10 cellular contexts compared by ENCODE assay signal in genomic region chr7:31954500-31954899, GRCh38.
"Had no signal": no experiment of that assay in that cellular context is flagged by ENCODE, and none has a peak within 500 bp of the region (broad histone marks: within the 10 kb centered on the region; RNA-seq: fewer than 3 reads in every experiment).

No MANE protein-coding gene starts in this region.

- H3K4me3 ChIP-seq: GM23338, K562 had no signal

- H3K27ac ChIP-seq: HL-60 had no signal

- H3K4me2 ChIP-seq: GM23338 had no signal

- FAIRE-seq: H1, H54, K562 had no signal

- H2AFZ ChIP-seq: GM23338 had no signal

- ATAC-seq: GM23338, K562 had no signal

- DNase-seq: H9, HCEC 1CT, HFFc6, IMR-90, KG1 had no signal
